Comparison of ENCODE assay signal across 9 cellular contexts in the genomic region with DNA sequence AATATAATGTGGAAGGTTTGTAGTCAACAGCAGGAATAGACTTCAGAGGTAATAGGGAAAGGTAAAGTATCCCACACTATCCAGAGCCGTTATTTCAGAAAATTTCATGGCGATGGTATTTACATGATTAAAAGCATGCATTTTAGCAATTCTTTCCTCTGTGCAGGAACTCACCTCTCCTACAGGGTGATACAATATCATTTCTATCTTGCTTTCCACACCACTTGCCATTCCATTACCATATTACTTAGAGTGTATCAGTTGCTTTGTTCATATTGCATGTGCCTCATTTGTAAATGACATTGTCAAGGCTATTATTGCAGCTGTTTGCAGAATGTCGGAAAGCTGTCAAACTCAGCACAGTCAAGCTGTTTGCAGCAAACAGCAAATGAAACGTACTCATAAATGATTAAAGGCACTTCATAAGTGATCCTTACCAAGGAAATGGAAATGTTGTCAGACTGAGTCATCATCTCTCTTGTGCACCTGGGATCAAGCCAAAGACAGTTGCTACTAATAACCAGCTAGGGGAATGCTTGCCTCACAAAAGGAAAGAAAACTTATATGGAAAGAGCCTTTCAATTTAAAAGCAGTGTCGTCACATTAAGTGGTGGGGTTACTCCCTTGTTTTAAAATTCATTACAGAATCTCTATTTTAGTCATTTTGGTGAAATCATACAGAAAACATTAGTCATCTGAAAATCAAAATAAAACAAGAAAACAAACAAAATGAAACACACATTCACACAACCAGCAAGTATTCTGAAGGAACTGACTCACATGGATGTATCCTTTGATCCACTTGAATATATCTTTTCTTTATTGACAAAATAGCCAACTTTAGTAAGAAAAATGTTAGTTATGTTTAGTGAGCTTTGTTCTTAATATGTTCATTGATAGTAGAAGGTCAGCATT.
DNase-seq lines count a peak whose midpoint lies in the region; ATAC-seq and TF ChIP-seq lines count a peak whose summit lies in the region.
"Had no signal": no experiment of that assay in that cellular context is flagged by ENCODE, and none has a peak within 500 bp of the region (broad histone marks: within the 10 kb centered on the region; RNA-seq: fewer than 3 reads in every experiment).

No MANE protein-coding gene starts in this region.

- no TSS peak for BruUV-seq in A673 (replicated peaks; lab: Mats Ljungman, UMichigan)

- H3K4me3 ChIP-seq in A673 (ENCODE audit: low read depth, low read length, poor library complexity, severe bottlenecking) (no peak overlapping the region), gastrocnemius medialis (no peak overlapping the region)

- no peak overlapping the region for H3K27ac ChIP-seq in A673 (ENCODE audit: low read depth, low read length, poor library complexity, severe bottlenecking)
- H3K27ac ChIP-seq in epithelial cell of prostate = no peak overlapping the region
- no peak overlapping the region for H3K27ac ChIP-seq in gastrocnemius medialis

- no peak for ATAC-seq in activated CD8-positive, alpha-beta memory T cell treated with anti-CD3 and anti-CD28 coated beads, Interleukin-2, amount 10 ng/mL, durations not matched to agents 7 days and 5 days
- ATAC-seq in gastrocnemius medialis (no peak), HG03039 (IDR thresholded peaks at IDR 0.05; ENCODE audit: unreplicated experiment) (no peak)

- in situ Hi-C loops in gastrocnemius medialis (cut with MboI; ENCODE audit: low sequenced_read_pairs in 4 of 4) = no loop called here

- TF ChIP-seq POLR2A in gastrocnemius medialis (IDR thresholded peaks at IDR 0.05) = no peak

- DNase-seq in A673 (ENCODE audit: low spot score) = peak; percentile 70
- DNase-seq in LoVo (ENCODE audit: low spot score) = peak; percentile 5
- DNase-seq in NCI-H748 treated with DMSO at 0.1 percent for 48 hours (lab: John Stamatoyannopoulos, UW) = peak; percentile 32
- peak; percentile 26 for DNase-seq in epithelial cell of prostate (ENCODE audit: low read depth, low spot score)
- DNase-seq in activated CD8-positive, alpha-beta memory T cell treated with anti-CD3 and anti-CD28 coated beads, Interleukin-2, amount 10 ng/mL, durations not matched to agents 7 days and 5 days = no peak
- no peak for DNase-seq in gastrocnemius medialis
- DNase-seq in glomerular visceral epithelial cell (ENCODE audit: extremely low spot score) = no peak
- DNase-seq: activated naive CD8-positive, alpha-beta T cell treated with anti-CD3 and anti-CD28 coated beads, Interleukin-2, amount 10 ng/mL, durations not matched to agents 7 days and 5 days had no signal

- H3K9me3 Mint-ChIP-seq in activated CD8-positive, alpha-beta memory T cell treated with anti-CD3 and anti-CD28 coated beads, Interleukin-2, amount 10 ng/mL, durations not matched to agents 7 days and 5 days (ENCODE audit: low read depth) = peaks cover 2% of the 10 kb centered on the region

- H3K36me3 ChIP-seq in A673 (ENCODE audit: insufficient read depth, low read length, poor library complexity, severe bottlenecking) (no peaks in the 10 kb centered on the region), gastrocnemius medialis (no peaks in the 10 kb centered on the region)

- intact Hi-C loops in A673 (cut with micrococcal nuclease; ENCODE audit: unreplicated experiment) (no loop called here), gastrocnemius medialis (cut with DNase I; ENCODE audit: low total_unique reads) (no loop called here)

- H3K27me3 Mint-ChIP-seq in activated CD8-positive, alpha-beta memory T cell treated with anti-CD3 and anti-CD28 coated beads, Interleukin-2, amount 10 ng/mL, durations not matched to agents 7 days and 5 days = no peaks in the 10 kb centered on the region
- H3K27me3 Mint-ChIP-seq: activated naive CD8-positive, alpha-beta T cell treated with anti-CD3 and anti-CD28 coated beads, Interleukin-2, amount 10 ng/mL, durations not matched to agents 7 days and 5 days had no signal

- H3K27me3 ChIP-seq in A673 (replicated peaks; ENCODE audit: insufficient read depth, low read depth, low read length, poor library complexity) (no peaks in the 10 kb centered on the region), gastrocnemius medialis (no peaks in the 10 kb centered on the region)

- no peak overlapping the region for H3K4me3 Mint-ChIP-seq in activated CD8-positive, alpha-beta memory T cell treated with anti-CD3 and anti-CD28 coated beads, Interleukin-2, amount 10 ng/mL, durations not matched to agents 7 days and 5 days
- H3K4me3 Mint-ChIP-seq: activated naive CD8-positive, alpha-beta T cell treated with anti-CD3 and anti-CD28 coated beads, Interleukin-2, amount 10 ng/mL, durations not matched to agents 7 days and 5 days had no signal

- CTCF ChIA-PET in A673 (lab: Charles Lee) = no interaction called here
- CTCF ChIA-PET in activated CD8-positive, alpha-beta memory T cell treated with anti-CD3 and anti-CD28 coated beads, Interleukin-2, amount 10 ng/mL, durations not matched to agents 7 days and 5 days (lab: Charles Lee) = no interaction called here

- H3K9me3 ChIP-seq in A673 (ENCODE audit: low read depth, low read length, poor library complexity, severe bottlenecking) (no peaks in the 10 kb centered on the region), gastrocnemius medialis (no peaks in the 10 kb centered on the region)

- H3K4me1 Mint-ChIP-seq in activated CD8-positive, alpha-beta memory T cell treated with anti-CD3 and anti-CD28 coated beads, Interleukin-2, amount 10 ng/mL, durations not matched to agents 7 days and 5 days = no peaks in the 10 kb centered on the region
- H3K4me1 Mint-ChIP-seq: activated naive CD8-positive, alpha-beta T cell treated with anti-CD3 and anti-CD28 coated beads, Interleukin-2, amount 10 ng/mL, durations not matched to agents 7 days and 5 days had no signal

- no peak overlapping the region for H3K27ac Mint-ChIP-seq in activated CD8-positive, alpha-beta memory T cell treated with anti-CD3 and anti-CD28 coated beads, Interleukin-2, amount 10 ng/mL, durations not matched to agents 7 days and 5 days
- H3K27ac Mint-ChIP-seq: activated naive CD8-positive, alpha-beta T cell treated with anti-CD3 and anti-CD28 coated beads, Interleukin-2, amount 10 ng/mL, durations not matched to agents 7 days and 5 days had no signal

- no peak; the same call in 1 of the 2 replicates for TF ChIP-seq CTCF in A673 (conservative IDR thresholded peaks at IDR 0.05; ENCODE audit: low read depth, low read length)
- TF ChIP-seq CTCF in gastrocnemius medialis (IDR thresholded peaks at IDR 0.05 in 4 of 5, conservative IDR thresholded peaks at IDR 0.05 in 1 of 5) = no peak

- H3K4me1 ChIP-seq in A673 (ENCODE audit: insufficient read depth, low read length, poor library complexity, severe bottlenecking) = peaks cover 14% of the 10 kb centered on the region
- H3K4me1 ChIP-seq in gastrocnemius medialis = no peaks in the 10 kb centered on the region

- H3K36me3 Mint-ChIP-seq in activated CD8-positive, alpha-beta memory T cell treated with anti-CD3 and anti-CD28 coated beads, Interleukin-2, amount 10 ng/mL, durations not matched to agents 7 days and 5 days = no peaks in the 10 kb centered on the region
- H3K36me3 Mint-ChIP-seq: activated naive CD8-positive, alpha-beta T cell treated with anti-CD3 and anti-CD28 coated beads, Interleukin-2, amount 10 ng/mL, durations not matched to agents 7 days and 5 days had no signal

- POLR2A ChIA-PET in A673 (lab: Charles Lee; ENCODE audit: low non-redundant PET) = no interaction called here

Comparison
In these comparisons a context has a peak if more than half of its experiments do, and no peak if none do; other contexts are left out.
1. DNase-seq: peak in A673 (single experiment), LoVo (single experiment), NCI-H748 treated with DMSO at 0.1 percent for 48 hours (single experiment) and epithelial cell of prostate (single experiment); none in activated CD8-positive, alpha-beta memory T cell treated with anti-CD3 and anti-CD28 coated beads, Interleukin-2, amount 10 ng/mL, durations not matched to agents 7 days and 5 days (single experiment), gastrocnemius medialis (0 of 2) and glomerular visceral epithelial cell (single experiment).